Comparison of ENCODE assay signal across 9 cellular contexts in the genomic region with DNA sequence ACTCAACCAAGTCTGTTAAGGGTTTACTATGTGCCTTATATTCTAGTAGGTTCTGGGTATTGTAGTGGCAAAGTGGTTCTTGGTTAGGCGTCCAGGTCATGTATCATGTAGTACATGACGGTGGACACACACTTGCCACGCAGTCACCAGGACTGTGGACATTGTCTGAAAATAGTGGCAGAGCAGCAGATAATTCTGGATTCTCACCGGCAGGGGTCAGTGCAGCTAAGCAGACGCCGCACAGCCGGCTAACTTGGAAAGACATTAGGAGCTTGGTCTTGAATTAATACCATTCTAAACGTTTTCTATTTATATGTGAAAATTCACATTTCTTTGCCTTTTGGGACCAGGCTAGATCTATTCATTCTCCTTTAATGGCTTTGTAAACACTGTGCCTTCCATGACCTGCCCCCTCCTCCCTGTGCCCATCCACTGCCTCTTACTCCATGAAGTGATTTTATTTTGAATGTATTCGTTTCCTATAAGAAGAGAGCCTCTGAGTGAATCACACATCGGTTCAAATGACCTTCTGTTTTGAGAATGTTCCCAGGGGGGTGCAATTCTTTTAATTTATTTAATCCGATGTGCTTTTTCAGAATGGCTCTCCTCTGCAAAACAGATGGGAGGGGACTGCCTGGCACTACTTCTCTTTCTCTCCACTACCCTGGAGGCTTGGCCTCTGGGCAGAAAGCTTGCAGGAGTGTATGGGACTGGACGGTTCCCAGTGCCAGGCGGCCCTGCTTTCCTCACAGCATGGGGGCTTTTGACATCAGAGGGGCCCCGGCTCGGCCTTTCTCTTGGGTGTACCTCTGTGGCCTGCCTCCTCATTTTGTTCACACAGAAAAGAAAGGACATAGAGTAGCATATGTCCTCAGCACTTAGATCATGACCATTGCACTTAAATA.
DNase-seq lines count a peak whose midpoint lies in the region; ATAC-seq and TF ChIP-seq lines count a peak whose summit lies in the region.
"Had no signal": no experiment of that assay in that cellular context is flagged by ENCODE, and none has a peak within 500 bp of the region (broad histone marks: within the 10 kb centered on the region; RNA-seq: fewer than 3 reads in every experiment).

No MANE protein-coding gene starts in this region.

- no peaks in the 10 kb centered on the region for H3K36me3 ChIP-seq in esophagus squamous epithelium
- no peaks in the 10 kb centered on the region for H3K36me3 ChIP-seq in uterus
- H3K36me3 ChIP-seq: BLaER1 treated with 17β-estradiol and CSF1 and Interleukin-3, amounts not matched to agents 10 nM and 100 nM had no signal

- H3K27me3 ChIP-seq in esophagus squamous epithelium: peaks cover 0 to 4% (median 0%) of the 10 kb centered on the region in 4 donors
- no peaks in the 10 kb centered on the region for H3K27me3 ChIP-seq in uterus
- H3K27me3 ChIP-seq: BLaER1 treated with 17β-estradiol and CSF1 and Interleukin-3, amounts not matched to agents 10 nM and 100 nM had no signal

- H3K4me3 Mint-ChIP-seq in nephron progenitor cell: no peak overlapping the region

- no peaks in the 10 kb centered on the region for H3K9me3 ChIP-seq in esophagus squamous epithelium
- H3K9me3 ChIP-seq in uterus: no peaks in the 10 kb centered on the region

- H3K4me1 Mint-ChIP-seq in nephron progenitor cell: peaks cover 34% of the 10 kb centered on the region

- peak; percentile 85 for ATAC-seq in GM21576 (IDR thresholded peaks at IDR 0.05; ENCODE audit: unreplicated experiment)

- H3K27ac ChIP-seq in esophagus squamous epithelium: no peak overlapping the region
- H3K27ac ChIP-seq in uterus: no peak overlapping the region
- H3K27ac ChIP-seq: BLaER1 treated with 17β-estradiol and CSF1 and Interleukin-3, amounts not matched to agents 10 nM and 100 nM had no signal

- H3K36me3 Mint-ChIP-seq in nephron progenitor cell (ENCODE audit: low read depth): no peaks in the 10 kb centered on the region

- WGBS in esophagus squamous epithelium, 2 donors: 19 to 26% methylated on average over 13 to 15 of the region's 15 CpGs

- no peak overlapping the region for H3K27ac Mint-ChIP-seq in nephron progenitor cell

- peaks cover 11% of the 10 kb centered on the region for H3K9me3 Mint-ChIP-seq in nephron progenitor cell

- H3K27me3 Mint-ChIP-seq in nephron progenitor cell (ENCODE audit: low read depth, poor library complexity): peaks cover 11% of the 10 kb centered on the region

- intact Hi-C loops in esophagus squamous epithelium (cut with DNase I) (no loop called here), uterus (cut with DNase I; ENCODE audit: low total_unique reads) (no loop called here)

- no peak overlapping the region for H3K4me3 ChIP-seq in esophagus squamous epithelium
- no peak overlapping the region for H3K4me3 ChIP-seq in uterus
- H3K4me3 ChIP-seq: BLaER1 treated with 17β-estradiol and CSF1 and Interleukin-3, amounts not matched to agents 10 nM and 100 nM had no signal

- TF ChIP-seq CTCF in esophagus squamous epithelium (IDR thresholded peaks at IDR 0.05): peak in 5 of 6 experiments; percentile 41 to 63 (median 54)
- TF ChIP-seq CTCF in nephron progenitor cell (IDR thresholded peaks at IDR 0.05): peak; percentile 85
- TF ChIP-seq CTCF in uterus (IDR thresholded peaks at IDR 0.05): peak; percentile 29 to 65 (median 50)

- TF ChIP-seq POLR2A in esophagus squamous epithelium (IDR thresholded peaks at IDR 0.05) (no peak), uterus (IDR thresholded peaks at IDR 0.05) (no peak)

- DNase-seq in NCI-H1436 (lab: John Stamatoyannopoulos, UW) (peak; percentile 24), NCI-H1436 treated with DMSO at 0.1 percent for 48 hours (lab: John Stamatoyannopoulos, UW) (no peak), LoVo (ENCODE audit: low spot score) (peak; percentile 9), SW480 (ENCODE audit: low spot score) (peak; percentile 40), esophagus squamous epithelium (lab: John Stamatoyannopoulos, UW) (no peak), nephron progenitor cell (peak; percentile 76), uterus (peak; percentile 19 to 28)

- H3K4me1 ChIP-seq in esophagus squamous epithelium: no peaks in the 10 kb centered on the region
- no peaks in the 10 kb centered on the region for H3K4me1 ChIP-seq in uterus

Comparison
In these comparisons a context has a peak if more than half of its experiments do, and no peak if none do; other contexts are left out.
1. DNase-seq: peak in NCI-H1436 (single experiment), LoVo (single experiment), SW480 (single experiment), nephron progenitor cell (single experiment) and uterus (2 of 2); none in NCI-H1436 treated with DMSO at 0.1 percent for 48 hours (single experiment) and esophagus squamous epithelium (single experiment).
2. Peak in every context shown above with its lines, with median percentiles within 50 percentile points of each other: CTCF ChIP-seq.